ENCODE assay signal across 8 cellular contexts in genomic region chr16:18926189-18926865, GRCh38. TPM values are rescaled to one million over a fixed set of nuclear protein-coding genes. Genes with fewer than 3 reads are reported as not detected.
DNase-seq lines count a peak whose midpoint lies in the region; ATAC-seq, FAIRE-seq and TF ChIP-seq lines count a peak whose summit lies in the region.
"Not testable (repeated sequence)": the region's sequence is repeated elsewhere in the genome, so short reads cannot be mapped to it uniquely, and the experiment has no call there.

TSS of gene SMG1 (minus strand) at chr16:18926408. CDS start at chr16:18926041, 367 bp downstream.

- H3K27ac Mint-ChIP-seq in activated CD4-positive, alpha-beta T cell treated with anti-CD3 and anti-CD28 coated beads for 36 hours: peak within 1 kb of the TSS; percentile 98
- H3K27ac Mint-ChIP-seq in chondrocyte (ENCODE audit: unreplicated experiment): peak within 1 kb of the TSS; percentile 93

- not testable (repeated sequence) for H3K9me3 Mint-ChIP-seq in activated CD4-positive, alpha-beta T cell treated with anti-CD3 and anti-CD28 coated beads for 36 hours (ENCODE audit: low read depth); chondrocyte (ENCODE audit: low read depth)

- intact Hi-C loops in activated CD4-positive, alpha-beta T cell treated with anti-CD3 and anti-CD28 coated beads for 36 hours (cut with DNase I, micrococcal nuclease): loop anchor here (1.0 to 5.0 kb wide), 6 partner anchors 20 to 791 kb away; partner anchors contain the start of genes ARL6IP1 (in 2 of the 2), COQ7 (in 2 of the 2), RPS15A (in 2 of the 2) and CCP110 (in 1 of the 2)

- DNase-seq in BE2C: peak; percentile 96
- DNase-seq in GM19239 (ENCODE audit: insufficient read length, low spot score): peak; percentile 35
- DNase-seq in NCI-H510A treated with DMSO at 0.1 percent for 48 hours (lab: John Stamatoyannopoulos, UW): peak; percentile 97
- DNase-seq in activated CD4-positive, alpha-beta T cell treated with anti-CD3 and anti-CD28 coated beads for 36 hours: peak; percentile 98
- peak; percentile 94 for DNase-seq in chondrocyte (ENCODE audit: low spot score)
- peak; percentile 92 for DNase-seq in kidney epithelial cell (ENCODE audit: low read depth)
- peak; percentile 96 for DNase-seq in stimulated activated CD4-positive, alpha-beta T cell treated with anti-CD3 and anti-CD28 coated beads, Interleukin-15, amount 100 ng/mL, for 24 hours

- peak; percentile 88 for ATAC-seq in HG03442 (IDR thresholded peaks at IDR 0.05; ENCODE audit: unreplicated experiment)
- peak; percentile 88 for ATAC-seq in activated CD4-positive, alpha-beta T cell treated with anti-CD3 and anti-CD28 coated beads for 36 hours

- peaks cover 28% of the 10 kb centered on the region for H3K4me1 Mint-ChIP-seq in activated CD4-positive, alpha-beta T cell treated with anti-CD3 and anti-CD28 coated beads for 36 hours
- peaks cover 34% of the 10 kb centered on the region for H3K4me1 Mint-ChIP-seq in chondrocyte (ENCODE audit: low read depth)

- not testable (repeated sequence) for H3K27me3 ChIP-seq in BE2C; kidney epithelial cell (ENCODE audit: control insufficient read depth, insufficient read depth, low read length)

- POLR2A ChIA-PET in activated CD4-positive, alpha-beta T cell treated with anti-CD3 and anti-CD28 coated beads for 36 hours (lab: Charles Lee): interaction anchor here (1.8 kb wide), 1 partner anchor 137 kb away, joined by 6 read pairs; the partner anchor contains the start of gene RPS15A

- TF ChIP-seq CTCF in BE2C (IDR thresholded peaks at IDR 0.05; ENCODE audit: low read depth, low read length); chondrocyte (IDR thresholded peaks at IDR 0.05); kidney epithelial cell (IDR thresholded peaks at IDR 0.05; ENCODE audit: insufficient read depth, low read length, poor library complexity, severe bottlenecking): not testable (repeated sequence)

- not testable (repeated sequence) for H3K4me1 ChIP-seq in BE2C

- H3K4me3 ChIP-seq in BE2C (ENCODE audit: low read depth, low read length) (peak within 1 kb of the TSS; percentile 65), kidney epithelial cell (ENCODE audit: low read depth, low read length) (peak within 1 kb of the TSS; percentile 74)

- H3K9me3 ChIP-seq in BE2C: not testable (repeated sequence)

- peak within 1 kb of the TSS; percentile 91 for H3K4me3 Mint-ChIP-seq in activated CD4-positive, alpha-beta T cell treated with anti-CD3 and anti-CD28 coated beads for 36 hours
- H3K4me3 Mint-ChIP-seq in chondrocyte (ENCODE audit: unreplicated experiment): peak within 1 kb of the TSS; percentile 95

- peak; percentile 71 for FAIRE-seq in GM19239 (lab: Jason Lieb, UNC)

- peaks cover 19% of the 10 kb centered on the region for H3K36me3 Mint-ChIP-seq in activated CD4-positive, alpha-beta T cell treated with anti-CD3 and anti-CD28 coated beads for 36 hours (ENCODE audit: low read depth)
- H3K36me3 Mint-ChIP-seq in chondrocyte (ENCODE audit: low read depth): not testable (repeated sequence)

- not testable (repeated sequence) for H3K27me3 Mint-ChIP-seq in activated CD4-positive, alpha-beta T cell treated with anti-CD3 and anti-CD28 coated beads for 36 hours; chondrocyte (ENCODE audit: low read depth)

- CTCF ChIA-PET in activated CD4-positive, alpha-beta T cell treated with anti-CD3 and anti-CD28 coated beads for 36 hours (lab: Charles Lee): not testable (repeated sequence)

- not testable (repeated sequence) for H3K36me3 ChIP-seq in BE2C; kidney epithelial cell (ENCODE audit: control insufficient read depth, insufficient read depth, low read length)

RNA-seq across cellular contexts. Expression of gene SMG1, which starts in this region (rescaled TPM):
- 18.6 TPM for polyA plus RNA-seq in BE2C (2012; ENCODE audit: insufficient read depth, insufficient read length, low read depth)
- 100 to 1,000 TPM in 1 of 2 experiments, 10 to 100 TPM in 1; 82.2 to 101 TPM for total RNA-seq in activated CD4-positive, alpha-beta T cell treated with anti-CD3 and anti-CD28 coated beads for 36 hours
- total RNA-seq in chondrocyte (61.3 to 69.6 TPM (median 65.8 TPM) in 3 replicates), kidney epithelial cell (51.5 and 69.6 TPM in 2 replicates)

Comparison
In these comparisons a context has a peak if more than half of its experiments do, and no peak if none do; other contexts are left out.
1. Peak in every context shown above with its lines: DNase-seq, ATAC-seq and H3K4me3 ChIP-seq.
2. DNase-seq: peak in every context shown above with its lines; median percentile 98 in activated CD4-positive, alpha-beta T cell treated with anti-CD3 and anti-CD28 coated beads for 36 hours; 97 in NCI-H510A treated with DMSO at 0.1 percent for 48 hours; 96 in BE2C; 96 in stimulated activated CD4-positive, alpha-beta T cell treated with anti-CD3 and anti-CD28 coated beads, Interleukin-15, amount 100 ng/mL, for 24 hours; 94 in chondrocyte; 92 in kidney epithelial cell; 35 in GM19239.